ENCODE assay signal across 12 cellular contexts in the genomic region with DNA sequence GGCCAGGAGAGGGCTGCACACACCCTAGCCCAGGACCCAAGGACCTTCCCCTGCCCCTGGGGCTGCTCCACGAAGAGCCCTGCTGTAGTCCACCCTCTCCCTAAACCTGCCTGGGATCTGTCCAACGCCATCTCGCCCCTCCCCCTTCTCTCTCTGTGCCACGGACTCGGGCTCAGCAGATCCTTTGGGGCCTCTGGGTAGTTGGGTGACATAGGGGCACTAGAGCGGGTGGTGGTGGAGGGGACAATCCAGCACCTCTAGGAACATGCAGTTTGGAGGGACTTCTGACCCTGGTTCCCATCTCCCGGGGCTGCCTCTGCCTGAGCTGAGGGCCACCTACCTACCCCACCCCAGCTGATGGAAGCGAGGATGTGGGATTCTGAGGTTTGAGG. TPM values are rescaled to one million over a fixed set of nuclear protein-coding genes. Genes with fewer than 3 reads are reported as not detected.
A peak's percentile ranks its signal among the peaks of the same experiment; 100 is the strongest.
DNase-seq lines count a peak whose midpoint lies in the region; ATAC-seq and TF ChIP-seq lines count a peak whose summit lies in the region.
"Had no signal": no experiment of that assay in that cellular context is flagged by ENCODE, and none has a peak within 500 bp of the region (broad histone marks: within the 10 kb centered on the region; RNA-seq: fewer than 3 reads in every experiment).

No MANE protein-coding gene starts in this region.

- DNase-seq in NCI-H146 (lab: John Stamatoyannopoulos, UW), result peak; percentile 27
- no peak for DNase-seq in NCI-H146 treated with DMSO at 0.1 percent for 48 hours (lab: John Stamatoyannopoulos, UW; ENCODE audit: unreplicated experiment)
- DNase-seq in body of pancreas, result peak; percentile 73 to 80 (median 74)
- peak; percentile 82 for DNase-seq in osteoblast (ENCODE audit: insufficient read length, low spot score, missing footprints)
- no peak for DNase-seq in activated CD4-positive, alpha-beta T cell treated with anti-CD3 and anti-CD28 coated beads for 36 hours
- DNase-seq in activated T-cell treated with anti-CD3 and anti-CD28 coated beads, Interleukin-2, amount 50 U/mL, for 1 hour, result no peak
- DNase-seq: cortex of kidney had no signal

- TF ChIP-seq POLR2A in body of pancreas (IDR thresholded peaks at IDR 0.05), result peak in 2 of 3 donors; percentile 67 to 70

- H3K9me3 ChIP-seq in HUES6 (ENCODE audit: control insufficient read depth, insufficient read depth, low read depth, low read length) (no peaks in the 10 kb centered on the region), body of pancreas (no peaks in the 10 kb centered on the region), osteoblast (ENCODE audit: low read depth, low read length) (no peaks in the 10 kb centered on the region)
- H3K9me3 ChIP-seq: Caco-2 had no signal

- H3K4me3 ChIP-seq in HUES6 (ENCODE audit: low read depth, low read length), result peak overlapping the region; percentile 62; the same call in 1 of the 2 replicates
- H3K4me3 ChIP-seq in body of pancreas, result peak overlapping the region in 1 of 2 donors; percentile 80
- H3K4me3 ChIP-seq in osteoblast (ENCODE audit: insufficient read depth, low read length), result no peak overlapping the region

- no peaks in the 10 kb centered on the region for H3K36me3 Mint-ChIP-seq in activated CD4-positive, alpha-beta T cell treated with anti-CD3 and anti-CD28 coated beads for 36 hours (ENCODE audit: low read depth)

- TF ChIP-seq CTCF in body of pancreas (IDR thresholded peaks at IDR 0.05) (no peak), osteoblast (IDR thresholded peaks at IDR 0.05; ENCODE audit: extremely low read depth, low read depth, low read length) (no peak)

- H3K27ac ChIP-seq in HUES6 (ENCODE audit: low read depth, low read length), result no peak overlapping the region
- peak overlapping the region; percentile 97 to 99 (median 98) for H3K27ac ChIP-seq in body of pancreas
- H3K27ac ChIP-seq in osteoblast (ENCODE audit: low read depth, low read length), result no peak overlapping the region

- no peaks in the 10 kb centered on the region for H3K79me2 ChIP-seq in osteoblast (ENCODE audit: insufficient read depth, low read length)

- H2AFZ ChIP-seq in osteoblast (ENCODE audit: low read length), result no peak overlapping the region

- H3K27me3 Mint-ChIP-seq in activated CD4-positive, alpha-beta T cell treated with anti-CD3 and anti-CD28 coated beads for 36 hours, result peaks cover 72% of the 10 kb centered on the region

- CTCF ChIA-PET in activated CD4-positive, alpha-beta T cell treated with anti-CD3 and anti-CD28 coated beads for 36 hours (lab: Charles Lee), result no interaction called here

- peaks cover 14% of the 10 kb centered on the region for H3K4me1 Mint-ChIP-seq in activated CD4-positive, alpha-beta T cell treated with anti-CD3 and anti-CD28 coated beads for 36 hours

- H3K27me3 ChIP-seq in HUES6 (ENCODE audit: control insufficient read depth, insufficient read depth, low read length) (peaks cover 99% of the 10 kb centered on the region), body of pancreas (no peaks in the 10 kb centered on the region), osteoblast (ENCODE audit: insufficient read depth, low read length) (peaks cover 68% of the 10 kb centered on the region)

- H3K36me3 ChIP-seq in HUES6 (ENCODE audit: control insufficient read depth, insufficient read depth, low read length), result no peaks in the 10 kb centered on the region
- no peaks in the 10 kb centered on the region for H3K36me3 ChIP-seq in body of pancreas (replicated peaks in 1 of 2; ENCODE audit: insufficient read depth in 1 of 2, low read depth in 2 of 2)
- H3K36me3 ChIP-seq in osteoblast (ENCODE audit: insufficient read depth, low read length), result no peaks in the 10 kb centered on the region

- ATAC-seq in body of pancreas, result no peak
- no peak for ATAC-seq in activated CD4-positive, alpha-beta T cell treated with anti-CD3 and anti-CD28 coated beads for 36 hours
- no peak for ATAC-seq in HG03520 (IDR thresholded peaks at IDR 0.05; ENCODE audit: unreplicated experiment)

- POLR2A ChIA-PET in activated CD4-positive, alpha-beta T cell treated with anti-CD3 and anti-CD28 coated beads for 36 hours (lab: Charles Lee), result no interaction called here

- H3K9me3 Mint-ChIP-seq in activated CD4-positive, alpha-beta T cell treated with anti-CD3 and anti-CD28 coated beads for 36 hours (ENCODE audit: low read depth), result no peaks in the 10 kb centered on the region

- H3K27ac Mint-ChIP-seq in activated CD4-positive, alpha-beta T cell treated with anti-CD3 and anti-CD28 coated beads for 36 hours, result no peak overlapping the region

- no peak overlapping the region for H3K4me2 ChIP-seq in osteoblast (ENCODE audit: insufficient read depth, low read length)

- 29 to 70% methylated on average over 3 to 8 of the region's 8 CpGs for WGBS in body of pancreas, 2 donors

- H3K4me3 Mint-ChIP-seq in activated CD4-positive, alpha-beta T cell treated with anti-CD3 and anti-CD28 coated beads for 36 hours, result no peak overlapping the region

- H3K4me1 ChIP-seq in HUES6 (ENCODE audit: control insufficient read depth, insufficient read depth, low read length), result peaks cover 41% of the 10 kb centered on the region
- peaks cover 69% of the 10 kb centered on the region for H3K4me1 ChIP-seq in body of pancreas
- no peaks in the 10 kb centered on the region for H3K4me1 ChIP-seq in osteoblast (ENCODE audit: insufficient read depth, low read length)

- peak overlapping the region; percentile 17 for H3K9ac ChIP-seq in HUES6 (ENCODE audit: low read length)

- intact Hi-C loops in body of pancreas (cut with DNase I), result no loop called here
- intact Hi-C loops in activated CD4-positive, alpha-beta T cell treated with anti-CD3 and anti-CD28 coated beads for 36 hours (cut with DNase I, micrococcal nuclease), result no loop called here

- peaks cover 2% of the 10 kb centered on the region for H4K20me1 ChIP-seq in osteoblast (ENCODE audit: insufficient read depth, low read length)

RNA-seq across cellular contexts. Expression of a gene that starts 7.3 kb away (rescaled TPM):
- total RNA-seq in body of pancreas (10 to 100 TPM; 23.1 to 26.4 TPM), osteoblast (not detected in 2 replicates)
- total RNA-seq in activated CD4-positive, alpha-beta T cell treated with anti-CD3 and anti-CD28 coated beads for 36 hours, result not detected
- total RNA-seq: lung microvascular endothelial cell, omental fat pad had no signal

RNA-seq across cellular contexts. Expression of a gene that starts 15.6 kb away (rescaled TPM):
- not detected for total RNA-seq in body of pancreas
- not detected in 2 replicates for total RNA-seq in osteoblast
- total RNA-seq in activated CD4-positive, alpha-beta T cell treated with anti-CD3 and anti-CD28 coated beads for 36 hours, result not detected
- total RNA-seq: Caco-2, lung microvascular endothelial cell, omental fat pad had no signal

RNA-seq across cellular contexts. Expression of a gene that starts 40.8 kb away (rescaled TPM):
- total RNA-seq in body of pancreas, result not detected
- not detected in 2 replicates for total RNA-seq in osteoblast
- total RNA-seq in activated CD4-positive, alpha-beta T cell treated with anti-CD3 and anti-CD28 coated beads for 36 hours, result not detected
- total RNA-seq: lung microvascular endothelial cell had no signal

RNA-seq across cellular contexts. Expression of a gene that starts 41.1 kb away (rescaled TPM):
- total RNA-seq in body of pancreas, result under 1 TPM in 1 of 2 donors, not detected in 1; 0.78 TPM
- total RNA-seq in osteoblast, result not detected in 2 replicates
- total RNA-seq in activated CD4-positive, alpha-beta T cell treated with anti-CD3 and anti-CD28 coated beads for 36 hours, result not detected
- total RNA-seq: lung microvascular endothelial cell, omental fat pad had no signal

Comparison
In these comparisons a context has a peak if more than half of its experiments do, and no peak if none do; other contexts are left out.
1. DNase-seq: peak in NCI-H146 (single experiment), body of pancreas (4 of 4) and osteoblast (single experiment); none in NCI-H146 treated with DMSO at 0.1 percent for 48 hours (single experiment), activated CD4-positive, alpha-beta T cell treated with anti-CD3 and anti-CD28 coated beads for 36 hours (single experiment) and activated T-cell treated with anti-CD3 and anti-CD28 coated beads, Interleukin-2, amount 50 U/mL, for 1 hour (single experiment).
2. H3K27ac ChIP-seq: peak in body of pancreas (4 of 4); none in HUES6 (single experiment) and osteoblast (single experiment).
3. RNA of a gene that starts 7.3 kb away (total RNA-seq): 23.1 to 26.4 TPM in body of pancreas; not detected in osteoblast and not detected in activated CD4-positive, alpha-beta T cell treated with anti-CD3 and anti-CD28 coated beads for 36 hours; every median in the first group is over 10 times any median in the second.